ENCODE assay signal across 25 cellular contexts in genomic region chr16:30026449-30026848, GRCh38. TPM values are rescaled to one million over a fixed set of nuclear protein-coding genes. Genes with fewer than 3 reads are reported as not detected.
"Had no signal": no experiment of that assay in that cellular context is flagged by ENCODE, and none has a peak within 500 bp of the region (broad histone marks: within the 10 kb centered on the region; RNA-seq: fewer than 3 reads in every experiment).

No MANE protein-coding gene starts in this region.

- H3K36me3 ChIP-seq: SJSA1 had no signal

- H3K4me3 ChIP-seq: K562, SJSA1, SK-N-MC had no signal

- H3K4me3 Mint-ChIP-seq: IgD-negative memory B cell had no signal

- H3K9ac ChIP-seq: KMS-11 had no signal

- FAIRE-seq: K562, RCC 7860 had no signal

- DNase-seq: Kasumi-1, MM.1S, NCI-H1092 treated with DMSO at 0.1 percent for 48 hours, NCI-H1436, NCI-H187, NCI-H2029, NCI-H2081 treated with DMSO at 0.1 percent for 48 hours, NCI-H2171, NCI-H226, NCI-H446, NCI-H510A, NCI-H524 treated with DMSO at 0.1 percent for 48 hours, NCI-H69, NCI-H774, Right ventricle myocardium superior, RPMI8226, SIG-M5 had no signal

- H3K4me1 ChIP-seq: SJSA1 had no signal

- H3K9me3 ChIP-seq: SJSA1 had no signal

- H3K27ac ChIP-seq: KMS-11, SJSA1, SK-N-MC had no signal

- H3K27ac Mint-ChIP-seq: IgD-negative memory B cell had no signal

- H3K9me3 Mint-ChIP-seq: IgD-negative memory B cell had no signal

- H3K4me2 ChIP-seq: KMS-11 had no signal

- ATAC-seq: K562 had no signal

RNA-seq across cellular contexts. Expression of gene C16orf92, which starts 3.5 kb away (rescaled TPM):
- total RNA-seq: HT1080, K562, M059J, Right ventricle myocardium superior, SJSA1 had no signal
- polyA plus RNA-seq: IgD-negative memory B cell, K562 had no signal

RNA-seq across cellular contexts. Expression of gene TLCD3B, which starts 4.6 kb away (rescaled TPM):
- total RNA-seq: Right ventricle myocardium superior had no signal
- polyA plus RNA-seq: IgD-negative memory B cell had no signal

RNA-seq across cellular contexts. Expression of gene DOC2A, which starts 15.6 kb away (rescaled TPM):
- total RNA-seq: SJSA1 had no signal
- polyA plus RNA-seq: IgD-negative memory B cell had no signal
